Comparison of ENCODE assay signal across 10 cellular contexts in the genomic region with DNA sequence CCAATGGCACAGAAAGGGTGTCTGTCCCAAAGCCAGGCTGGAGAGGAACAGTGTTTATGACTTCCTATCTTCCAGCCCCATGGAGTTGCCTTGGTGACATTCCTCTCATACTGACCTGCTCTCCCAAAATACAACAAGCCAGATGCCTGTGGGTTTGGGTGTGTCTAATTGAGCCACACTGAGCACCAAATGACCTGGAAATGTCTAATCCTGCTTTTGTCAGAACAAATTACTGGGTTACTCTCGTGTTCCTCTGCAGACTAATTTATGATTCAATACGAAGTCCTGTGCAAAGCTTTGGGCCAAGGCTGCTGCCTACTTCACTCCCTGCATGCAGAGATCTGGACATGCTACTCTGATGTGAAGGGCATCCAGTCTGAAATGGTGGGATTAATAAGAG.
DNase-seq lines count a peak whose midpoint lies in the region; ATAC-seq and TF ChIP-seq lines count a peak whose summit lies in the region.
"Had no signal": no experiment of that assay in that cellular context is flagged by ENCODE, and none has a peak within 500 bp of the region (broad histone marks: within the 10 kb centered on the region; RNA-seq: fewer than 3 reads in every experiment).

No MANE protein-coding gene starts in this region.

- no peak for TF ChIP-seq RAD21 in IMR-90 (IDR thresholded peaks at IDR 0.05; ENCODE audit: low read length)

- no peak overlapping the region for H3K27ac ChIP-seq in IMR-90 (ENCODE audit: insufficient read depth, low read length)
- no peak overlapping the region for H3K27ac ChIP-seq in OCI-LY7 (ENCODE audit: low read depth, low read length, poor library complexity, severe bottlenecking)

- no peaks in the 10 kb centered on the region for H3K9me1 ChIP-seq in IMR-90 (ENCODE audit: insufficient read depth, low read length)

- no peak overlapping the region for H3K23ac ChIP-seq in IMR-90 (ENCODE audit: low read depth, low read length)

- no peak overlapping the region for H4K8ac ChIP-seq in IMR-90 (ENCODE audit: low read depth in 2 of 2, low read length in 2 of 2)

- BruUV-seq in IMR-90 (replicated peaks; lab: Mats Ljungman, UMichigan): no TSS peak
- no TSS peak for BruUV-seq in OCI-LY7 (replicated peaks; lab: Mats Ljungman, UMichigan)

- H3K79me1 ChIP-seq in IMR-90 (ENCODE audit: low read depth in 1 of 2, low read length in 2 of 2): no peaks in the 10 kb centered on the region

- no peak overlapping the region for H3K56ac ChIP-seq in IMR-90 (ENCODE audit: extremely low read depth, insufficient read depth, low read length)

- in situ Hi-C loops in IMR-90 (cut with MboI; ENCODE audit: low sequenced_read_pairs): no loop called here

- POLR2A ChIA-PET in IMR-90 (lab: Charles Lee; ENCODE audit: unreplicated experiment): no interaction called here
- POLR2A ChIA-PET in OCI-LY7 (lab: Charles Lee): no interaction called here

- H3K9ac ChIP-seq in IMR-90 (ENCODE audit: low read depth, low read length): no peak overlapping the region

- DNase-seq in AG09309 (ENCODE audit: low read depth) (peak; percentile 91), IMR-90 (peak; percentile 12), dedifferentiated amniotic fluid mesenchymal stem cell (ENCODE audit: extremely low spot score) (peak; percentile 93), myocyte (ENCODE audit: low read depth) (peak; percentile 93), OCI-LY7 (ENCODE audit: low spot score) (no peak), iPS-NIHi11 (ENCODE audit: low spot score) (no peak), NOMO-1 treated with dmso at 0.1 percent for 144 hours (lab: John Stamatoyannopoulos, UW; ENCODE audit: unreplicated experiment) (no peak)
- DNase-seq in stimulated activated CD8-positive, alpha-beta memory T cell treated with anti-CD3 and anti-CD28 coated beads, Interleukin-4, amount 100 ng/mL, for 48 hours: no peak
- DNase-seq: effector memory CD4-positive, alpha-beta T cell; naive thymus-derived CD8-positive, alpha-beta T cell had no signal

- TF ChIP-seq CTCF in AG09309 (IDR thresholded peaks at IDR 0.05; ENCODE audit: control insufficient read depth, insufficient read depth, low read depth, low read length, missing control alignments): no peak
- no peak for TF ChIP-seq CTCF in IMR-90 (conservative IDR thresholded peaks at IDR 0.05; ENCODE audit: low read depth, low read length)
- TF ChIP-seq CTCF in OCI-LY7 (conservative IDR thresholded peaks at IDR 0.05; ENCODE audit: low read length): no peak

- no peaks in the 10 kb centered on the region for H4K20me1 ChIP-seq in IMR-90 (ENCODE audit: insufficient read depth, low read length)
- H4K20me1 ChIP-seq in OCI-LY7 (ENCODE audit: insufficient read depth, low read length): no peaks in the 10 kb centered on the region

- no peak overlapping the region for H2BK20ac ChIP-seq in IMR-90 (ENCODE audit: low read depth, low read length)

- intact Hi-C loops in IMR-90 (cut with micrococcal nuclease) (no loop called here), OCI-LY7 (cut with micrococcal nuclease; ENCODE audit: unreplicated experiment) (no loop called here)

- CTCF ChIA-PET in IMR-90 (lab: Yijun Ruan, JAX): interaction anchor here (0.7 to 1.2 kb wide), 2 partner anchors 10 to 279 kb away, joined by 5 to 7 read pairs; no protein-coding TSS in a partner anchor
- CTCF ChIA-PET in OCI-LY7 (lab: Charles Lee; ENCODE audit: unreplicated experiment): no interaction called here

- H2BK120ac ChIP-seq in IMR-90 (ENCODE audit: low read depth, low read length): no peak overlapping the region

- no peak for TF ChIP-seq POLR2A in IMR-90 (IDR thresholded peaks at IDR 0.05; ENCODE audit: low read depth, low read length)

- H2BK15ac ChIP-seq in IMR-90 (ENCODE audit: low read depth, low read length): no peak overlapping the region

- no peak overlapping the region for H4K91ac ChIP-seq in IMR-90 (ENCODE audit: insufficient read depth, low read depth, low read length)

- H3K9me3 ChIP-seq in IMR-90 (ENCODE audit: control insufficient read depth, insufficient read depth, low read length): no peaks in the 10 kb centered on the region
- no peaks in the 10 kb centered on the region for H3K9me3 ChIP-seq in OCI-LY7 (ENCODE audit: low read length)

- H3K9me2 ChIP-seq in OCI-LY7 (ENCODE audit: insufficient read depth, low read length): no peaks in the 10 kb centered on the region

- dilution Hi-C loops in IMR-90 (cut with HindIII; ENCODE audit: low sequenced_read_pairs, unreplicated experiment): no loop called here

- no peak overlapping the region for H3K14ac ChIP-seq in IMR-90 (replicated peaks; ENCODE audit: low read depth, low read length)

- no peaks in the 10 kb centered on the region; the same call in 1 of the 2 replicates for H3K27me3 ChIP-seq in IMR-90 (ENCODE audit: control insufficient read depth, insufficient read depth, low read length)

- H2AK9ac ChIP-seq in IMR-90 (replicated peaks; ENCODE audit: low read depth, low read length, poor library complexity): no peak overlapping the region

- peak; percentile 71 for ATAC-seq in IMR-90 (ENCODE audit: low read depth)
- ATAC-seq: naive thymus-derived CD8-positive, alpha-beta T cell had no signal

- H3K4me1 ChIP-seq in IMR-90 (ENCODE audit: control insufficient read depth, insufficient read depth, low read length) (peaks cover 3% of the 10 kb centered on the region), OCI-LY7 (ENCODE audit: insufficient read depth, low read length, poor library complexity, severe bottlenecking) (no peaks in the 10 kb centered on the region)

- H3K4me3 ChIP-seq in AG09309 (ENCODE audit: control insufficient read depth, low read depth, low read length) (no peak overlapping the region), IMR-90 (ENCODE audit: insufficient read depth, low read depth, low read length) (no peak overlapping the region), OCI-LY7 (ENCODE audit: low read depth, low read length, poor library complexity, severe bottlenecking) (no peak overlapping the region)

- H3K18ac ChIP-seq in IMR-90 (ENCODE audit: low read depth, low read length): no peak overlapping the region

- H4K5ac ChIP-seq in IMR-90 (ENCODE audit: low read depth, low read length): no peak overlapping the region

- H3K4ac ChIP-seq in IMR-90 (ENCODE audit: low read depth, low read length): no peak overlapping the region

- H3K4me2 ChIP-seq in IMR-90 (ENCODE audit: low read depth, low read length) (peak overlapping the region; percentile 49; the same call in 1 of the 2 replicates), OCI-LY7 (ENCODE audit: low read length) (no peak overlapping the region)

- no peaks in the 10 kb centered on the region for H3K79me2 ChIP-seq in OCI-LY7 (ENCODE audit: insufficient read depth, low read depth, low read length)

- no peak overlapping the region for H2BK5ac ChIP-seq in IMR-90 (ENCODE audit: low read depth, low read length, poor library complexity, severe bottlenecking)

- H3K36me3 ChIP-seq in IMR-90 (ENCODE audit: control insufficient read depth, insufficient read depth, low read length) (no peaks in the 10 kb centered on the region), OCI-LY7 (ENCODE audit: insufficient read depth, low read length) (no peaks in the 10 kb centered on the region)

- no peak overlapping the region for H2AK5ac ChIP-seq in IMR-90 (ENCODE audit: low read depth, low read length)

- H2AFZ ChIP-seq in IMR-90 (replicated peaks; ENCODE audit: low read length, poor library complexity) (no peak overlapping the region), OCI-LY7 (ENCODE audit: low read length) (no peak overlapping the region)

- WGBS in IMR-90 (ENCODE audit: extremely low coverage in 2 of 2, insufficient read length in 1 of 2), 2 experiments: no CpG with 5 or more reads among the region's 2 CpGs

TF ChIP-seq in IMR-90, 13 proteins besides CTCF, POLR2A, EP300 and RAD21:
- TF ChIP-seq RCOR1 (IDR thresholded peaks at IDR 0.05; ENCODE audit: insufficient replicate concordance, low read length): no peak
- TF ChIP-seq NFE2L2 (IDR thresholded peaks at IDR 0.05; ENCODE audit: low read depth, low read length): no peak
- TF ChIP-seq BHLHE40 (IDR thresholded peaks at IDR 0.05; ENCODE audit: low read depth, low read length): no peak
- TF ChIP-seq, protein P1, sequence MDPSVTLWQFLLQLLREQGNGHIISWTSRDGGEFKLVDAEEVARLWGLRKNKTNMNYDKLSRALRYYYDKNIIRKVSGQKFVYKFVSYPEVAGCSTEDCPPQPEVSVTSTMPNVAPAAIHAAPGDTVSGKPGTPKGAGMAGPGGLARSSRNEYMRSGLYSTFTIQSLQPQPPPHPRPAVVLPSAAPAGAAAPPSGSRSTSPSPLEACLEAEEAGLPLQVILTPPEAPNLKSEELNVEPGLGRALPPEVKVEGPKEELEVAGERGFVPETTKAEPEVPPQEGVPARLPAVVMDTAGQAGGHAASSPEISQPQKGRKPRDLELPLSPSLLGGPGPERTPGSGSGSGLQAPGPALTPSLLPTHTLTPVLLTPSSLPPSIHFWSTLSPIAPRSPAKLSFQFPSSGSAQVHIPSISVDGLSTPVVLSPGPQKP (IDR thresholded peaks at IDR 0.05; ENCODE audit: borderline replicate concordance, low read depth, low read length): no peak
- TF ChIP-seq MAFK (IDR thresholded peaks at IDR 0.05; ENCODE audit: low read depth, low read length): no peak
- TF ChIP-seq, protein P2, sequence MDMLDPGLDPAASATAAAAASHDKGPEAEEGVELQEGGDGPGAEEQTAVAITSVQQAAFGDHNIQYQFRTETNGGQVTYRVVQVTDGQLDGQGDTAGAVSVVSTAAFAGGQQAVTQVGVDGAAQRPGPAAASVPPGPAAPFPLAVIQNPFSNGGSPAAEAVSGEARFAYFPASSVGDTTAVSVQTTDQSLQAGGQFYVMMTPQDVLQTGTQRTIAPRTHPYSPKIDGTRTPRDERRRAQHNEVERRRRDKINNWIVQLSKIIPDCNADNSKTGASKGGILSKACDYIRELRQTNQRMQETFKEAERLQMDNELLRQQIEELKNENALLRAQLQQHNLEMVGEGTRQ (IDR thresholded peaks at IDR 0.05; ENCODE audit: low read depth, low read length): no peak
- no peak for TF ChIP-seq CHD1 (IDR thresholded peaks at IDR 0.05; ENCODE audit: low read depth, low read length)
- no peak for TF ChIP-seq RFX5 (IDR thresholded peaks at IDR 0.05; ENCODE audit: low read depth, low read length)
- TF ChIP-seq MXI1 (IDR thresholded peaks at IDR 0.05; ENCODE audit: borderline replicate concordance, low read depth, low read length): no peak

Comparison
In these comparisons a context has a peak if more than half of its experiments do, and no peak if none do; other contexts are left out.
1. DNase-seq: peak in AG09309 (single experiment), IMR-90 (single experiment), dedifferentiated amniotic fluid mesenchymal stem cell (single experiment) and myocyte (single experiment); none in OCI-LY7 (single experiment), iPS-NIHi11 (single experiment), stimulated activated CD8-positive, alpha-beta memory T cell treated with anti-CD3 and anti-CD28 coated beads, Interleukin-4, amount 100 ng/mL, for 48 hours (single experiment) and NOMO-1 treated with dmso at 0.1 percent for 144 hours (single experiment).